ENCODE assay signal across 8 cellular contexts in genomic region chr7:43729924-43730248, GRCh38. TPM values are rescaled to one million over a fixed set of nuclear protein-coding genes. Genes with fewer than 3 reads are reported as not detected.
DNase-seq lines count a peak whose midpoint lies in the region; ATAC-seq, FAIRE-seq and TF ChIP-seq lines count a peak whose summit lies in the region.

No MANE protein-coding gene starts in this region.

- H3K4me3 ChIP-seq in adrenal gland = peak overlapping the region in 3 of 4 donors; percentile 88 to 91 (median 90)
- peak overlapping the region; percentile 89 to 98 (median 95) for H3K4me3 ChIP-seq in HepG2 (replicated peaks in 1 of 3; ENCODE audit: insufficient read depth in 1 of 3, low read depth in 2 of 3, low read length in 3 of 3)
- peak overlapping the region; percentile 79 for H3K4me3 ChIP-seq in urinary bladder (ENCODE audit: low read depth, low read length)

- H3K79me2 ChIP-seq in HepG2 (ENCODE audit: insufficient read depth, low read length) = peaks cover 42% of the 10 kb centered on the region

- WGBS in adrenal gland, 4 donors = 22 to 23% (median 23%) methylated on average over 4 of the region's 4 CpGs
- WGBS in HepG2 (ENCODE audit: low lambda C conversion rate) = 12% methylated on average over 4 of the region's 4 CpGs
- 20% methylated on average over 4 of the region's 4 CpGs for WGBS in urinary bladder

- H2AFZ ChIP-seq in HepG2 (ENCODE audit: low read length) = peak overlapping the region; percentile 81

- H3K27me3 ChIP-seq in adrenal gland (no peaks in the 10 kb centered on the region), HepG2 (ENCODE audit: control insufficient read depth in 1 of 2, insufficient read depth in 2 of 2, low read length in 2 of 2) (no peaks in the 10 kb centered on the region; a peak in 1 of 5 replicates)

- H3K9me3 ChIP-seq in adrenal gland (replicated peaks in 1 of 3) (no peaks in the 10 kb centered on the region), HepG2 (ENCODE audit: low read length) (no peaks in the 10 kb centered on the region)

- peak overlapping the region in 4 of 5 donors; percentile 77 to 86 (median 80) for H3K27ac ChIP-seq in adrenal gland
- peak overlapping the region; percentile 89 for H3K27ac ChIP-seq in HepG2 (ENCODE audit: extremely low read length, insufficient read depth, low read length)
- H3K27ac ChIP-seq in urinary bladder (ENCODE audit: low read depth) = no peak overlapping the region

- peaks cover 5% of the 10 kb centered on the region; the same call in 1 of the 2 replicates for H4K20me1 ChIP-seq in HepG2 (ENCODE audit: insufficient read depth, low read length)

- no peak for TF ChIP-seq CTCF in adrenal gland (IDR thresholded peaks at IDR 0.05)
- TF ChIP-seq CTCF in HepG2 (CRISPR knock-in tag; IDR thresholded peaks at IDR 0.05) = no peak

- H3K9ac ChIP-seq in HepG2 (ENCODE audit: insufficient read depth, low read depth, low read length) = peak overlapping the region; percentile 90

- FAIRE-seq in HepG2 (lab: Jason Lieb, UNC) = no peak

- peak overlapping the region; percentile 89 for H3K4me2 ChIP-seq in HepG2 (ENCODE audit: low read depth, low read length)

- POLR2A ChIA-PET in HepG2 (lab: Yijun Ruan, JAX) = interaction anchor here (0.7 to 3.5 kb wide), 17 partner anchors 8 to 228 kb away, joined by 3 to 22 read pairs (median 5); partner anchors contain the start of genes BLVRA and STK17A

- no peak for TF ChIP-seq RAD21 in HepG2 (CRISPR knock-in tag; IDR thresholded peaks at IDR 0.05)

- in situ Hi-C loops in HepG2 (cut with HindIII; ENCODE audit: extremely low pct_ligation_motif_present, low pct_unique_long_range_greater_than_20kb) = no loop called here

- TF ChIP-seq POLR2A in adrenal gland (IDR thresholded peaks at IDR 0.05) (no peak), HepG2 (IDR thresholded peaks at IDR 0.05; ENCODE audit: insufficient read depth in 1 of 2, low read depth in 2 of 2, low read length in 2 of 2) (no peak)

- CTCF ChIA-PET in HepG2 (lab: Yijun Ruan, JAX; ENCODE audit: low intra/inter-chr PET ratio, low total read pairs) = interaction anchor here (1.3 kb wide), 1 partner anchor 81 kb away, joined by 3 read pairs; no protein-coding TSS in a partner anchor

- DNase-seq in ELR (ENCODE audit: low read depth) = peak; percentile 17
- no peak for DNase-seq in adrenal gland
- no peak for DNase-seq in HepG2 (ENCODE audit: low spot score)
- DNase-seq in central memory CD4-positive, alpha-beta T cell = no peak
- DNase-seq in CD1c-positive myeloid dendritic cell (ENCODE audit: extremely low spot score) = no peak

- H3K4me1 ChIP-seq in adrenal gland (replicated peaks in 1 of 2) (peaks cover 8 to 22% of the 10 kb centered on the region in 2 donors), HepG2 (ENCODE audit: insufficient read depth, low read length) (peaks cover 28% of the 10 kb centered on the region), urinary bladder (ENCODE audit: insufficient read depth) (peaks cover 4% of the 10 kb centered on the region)

- BruUV-seq in HepG2 (replicated peaks; lab: Mats Ljungman, UMichigan) = TSS peak; percentile 98

- ATAC-seq in HG02981 (IDR thresholded peaks at IDR 0.05; ENCODE audit: unreplicated experiment) (peak; percentile 3), HepG2 (peak; percentile 19; the same call in 2 of the 3 replicates), HG02678 (IDR thresholded peaks at IDR 0.05; ENCODE audit: unreplicated experiment) (no peak)

- TF ChIP-seq EP300 in HepG2 (IDR thresholded peaks at IDR 0.05; ENCODE audit: low read depth in 2 of 2, low read length in 2 of 2) = no peak
- TF ChIP-seq EP300 in HepG2 (CRISPR knock-in tag; IDR thresholded peaks at IDR 0.05; ENCODE audit: borderline replicate concordance) = no peak

- intact Hi-C loops in adrenal gland (cut with DNase I) = loop anchor here in 1 of 2 donors (10.0 kb wide), 1 partner anchor 105 kb away; no protein-coding TSS in a partner anchor
- intact Hi-C loops in HepG2 (cut with micrococcal nuclease; ENCODE audit: unreplicated experiment) = loop anchor here (1.0 to 2.0 kb wide), 6 partner anchors 29 to 109 kb away; partner anchors contain the start of gene BLVRA

- no peaks in the 10 kb centered on the region for H3K36me3 ChIP-seq in adrenal gland (replicated peaks in 1 of 2)
- H3K36me3 ChIP-seq in HepG2 (replicated peaks in 1 of 2; ENCODE audit: control insufficient read depth in 1 of 2, insufficient read depth in 2 of 2, low read length in 2 of 2) = no peaks in the 10 kb centered on the region; a peak in 1 of 5 replicates
- no peaks in the 10 kb centered on the region for H3K36me3 ChIP-seq in urinary bladder (ENCODE audit: insufficient read depth)

TF ChIP-seq in HepG2, 621 proteins besides CTCF, POLR2A, EP300 and RAD21 (continues in another document):
- TF ChIP-seq FOXK2 (IDR thresholded peaks at IDR 0.05) = no peak
- 0 out of 2 replicates have a peak, but pooled peaks have one; percentile 12 for TF ChIP-seq ZNF670 (CRISPR knock-in tag; IDR thresholded peaks at IDR 0.05; ENCODE audit: borderline replicate concordance)

RNA-seq across cellular contexts. Expression of gene COA1, which starts 0.6 kb away (rescaled TPM):
- total RNA-seq in adrenal gland (10 to 100 TPM; 19.0 to 53.5 (median 40.2) TPM), HepG2 (2016; rRNA removed; fragmentation: Illumina TruSeq; extraction: Trizol) (65.7 and 73.8 TPM in 2 replicates), urinary bladder (75.0 TPM)
- polyA plus RNA-seq in adrenal gland (10 to 100 TPM; 24.2 to 52.2 (median 31.1) TPM), HepG2 (2011; rRNA removed) (32.1 and 33.2 TPM in 2 replicates), urinary bladder (28.2 TPM)
- 55.7 and 58.2 TPM in 2 replicates for total RNA-seq in HepG2 (2016; cell fraction: cytosol; rRNA removed; fragmentation: Illumina TruSeq; extraction: Trizol; ENCODE audit: low read depth)
- 70.5 and 77.2 TPM in 2 replicates for total RNA-seq in HepG2 (2016; cell fraction: insoluble cytoplasmic fraction; rRNA removed; fragmentation: Illumina TruSeq; extraction: Trizol)
- 72.3 and 77.3 TPM in 2 replicates for total RNA-seq in HepG2 (2016; cell fraction: membrane; rRNA removed; fragmentation: Illumina TruSeq; extraction: Trizol)
- total RNA-seq in HepG2 (2016; cell fraction: nucleus; rRNA removed; fragmentation: Illumina TruSeq; extraction: Trizol) = 76.7 and 96.2 TPM in 2 replicates
- polyA plus RNA-seq in HepG2 (2011; cell fraction: cytosol; rRNA removed) = 26.3 and 35.6 TPM in 2 replicates
- 25.4 and 32.3 TPM in 2 replicates for polyA plus RNA-seq in HepG2 (2011; cell fraction: nucleus; rRNA removed)
- polyA plus RNA-seq in HepG2 (2012) = 50.0 and 53.2 TPM in 2 replicates
- 44.5 and 61.1 TPM in 2 replicates for polyA plus RNA-seq in HepG2 (2016; cell fraction: cytosol; fragmentation: Illumina TruSeq; extraction: Trizol; ENCODE audit: low read depth)
- polyA plus RNA-seq in HepG2 (2016; cell fraction: insoluble cytoplasmic fraction; fragmentation: Illumina TruSeq; extraction: Trizol; ENCODE audit: low read depth) = 79.5 and 94.9 TPM in 2 replicates
- polyA plus RNA-seq in HepG2 (2016; cell fraction: membrane; fragmentation: Illumina TruSeq; extraction: Trizol; ENCODE audit: low read depth) = 74.5 and 82.3 TPM in 2 replicates
- 75.3 and 81.4 TPM in 2 replicates for polyA plus RNA-seq in HepG2 (2016; cell fraction: nucleus; fragmentation: Illumina TruSeq; extraction: Trizol; ENCODE audit: insufficient read depth, low read depth)
- 53.0 and 124 TPM in 2 replicates for polyA minus RNA-seq in HepG2 (2011; rRNA and poly(A)+ RNA removed; ENCODE audit: low replicate concordance)
- 14.2 and 15.8 TPM in 2 replicates for polyA minus RNA-seq in HepG2 (2011; cell fraction: cytosol; rRNA and poly(A)+ RNA removed)
- 105 and 106 TPM in 2 replicates for polyA minus RNA-seq in HepG2 (2011; cell fraction: nucleus; rRNA and poly(A)+ RNA removed)

RNA-seq across cellular contexts. Expression of gene BLVRA, which starts 28.6 kb away (rescaled TPM):
- total RNA-seq in adrenal gland (10 to 100 TPM; 17.1 to 55.8 (median 41.6) TPM), HepG2 (2016; rRNA removed; fragmentation: Illumina TruSeq; extraction: Trizol) (64.2 and 95.5 TPM in 2 replicates), urinary bladder (16.2 TPM)
- polyA plus RNA-seq in adrenal gland (10 to 100 TPM; 35.6 to 56.3 (median 36.8) TPM), HepG2 (2011; rRNA removed) (34.5 and 39.2 TPM in 2 replicates), urinary bladder (60.2 TPM)
- 21.9 and 23.4 TPM in 2 replicates for total RNA-seq in HepG2 (2016; cell fraction: cytosol; rRNA removed; fragmentation: Illumina TruSeq; extraction: Trizol; ENCODE audit: low read depth)
- total RNA-seq in HepG2 (2016; cell fraction: insoluble cytoplasmic fraction; rRNA removed; fragmentation: Illumina TruSeq; extraction: Trizol) = 67.8 and 102 TPM in 2 replicates
- 20.5 and 21.4 TPM in 2 replicates for total RNA-seq in HepG2 (2016; cell fraction: membrane; rRNA removed; fragmentation: Illumina TruSeq; extraction: Trizol)
- total RNA-seq in HepG2 (2016; cell fraction: nucleus; rRNA removed; fragmentation: Illumina TruSeq; extraction: Trizol) = 27.3 and 29.0 TPM in 2 replicates
- 47.8 and 49.9 TPM in 2 replicates for polyA plus RNA-seq in HepG2 (2011; cell fraction: cytosol; rRNA removed)
- polyA plus RNA-seq in HepG2 (2011; cell fraction: nucleus; rRNA removed) = 12.4 and 14.9 TPM in 2 replicates
- polyA plus RNA-seq in HepG2 (2012) = 44.0 and 55.0 TPM in 2 replicates
- polyA plus RNA-seq in HepG2 (2016; cell fraction: cytosol; fragmentation: Illumina TruSeq; extraction: Trizol; ENCODE audit: low read depth) = 24.0 and 27.8 TPM in 2 replicates
- 114 and 128 TPM in 2 replicates for polyA plus RNA-seq in HepG2 (2016; cell fraction: insoluble cytoplasmic fraction; fragmentation: Illumina TruSeq; extraction: Trizol; ENCODE audit: low read depth)
- polyA plus RNA-seq in HepG2 (2016; cell fraction: membrane; fragmentation: Illumina TruSeq; extraction: Trizol; ENCODE audit: low read depth) = 19.9 and 21.4 TPM in 2 replicates
- polyA plus RNA-seq in HepG2 (2016; cell fraction: nucleus; fragmentation: Illumina TruSeq; extraction: Trizol; ENCODE audit: insufficient read depth, low read depth) = 45.1 and 49.9 TPM in 2 replicates
- 29.9 and 40.1 TPM in 2 replicates for polyA minus RNA-seq in HepG2 (2011; rRNA and poly(A)+ RNA removed; ENCODE audit: low replicate concordance)
- 17.3 and 18.1 TPM in 2 replicates for polyA minus RNA-seq in HepG2 (2011; cell fraction: cytosol; rRNA and poly(A)+ RNA removed)
- 9.5 and 12.1 TPM in 2 replicates for polyA minus RNA-seq in HepG2 (2011; cell fraction: nucleus; rRNA and poly(A)+ RNA removed)
